ENCODE assay signal across 10 cellular contexts in genomic region chr19:55366790-55367189, GRCh38. TPM values are rescaled to one million over a fixed set of nuclear protein-coding genes. Genes with fewer than 3 reads are reported as not detected.
"Had no signal": no experiment of that assay in that cellular context is flagged by ENCODE, and none has a peak within 500 bp of the region (broad histone marks: within the 10 kb centered on the region; RNA-seq: fewer than 3 reads in every experiment).

No MANE protein-coding gene starts in this region.

- H3K4me3 ChIP-seq: GM23338, K562 had no signal

- FAIRE-seq: H1, H54, HepG2, K562 had no signal

- DNase-seq: H9, HCEC 1CT, KG1 had no signal

- H3K27ac ChIP-seq: HL-60 had no signal

- H3K27ac Mint-ChIP-seq: GM23338, H9 had no signal

- ATAC-seq: GM23338, HepG2, K562 had no signal

- H2AFZ ChIP-seq: GM23338 had no signal

- H3K9me3 Mint-ChIP-seq: GM23338 had no signal

- H3K4me2 ChIP-seq: GM23338 had no signal

RNA-seq across cellular contexts. Expression of gene IL11, which starts 3.5 kb away (rescaled TPM):
- total RNA-seq: K562 had no signal

RNA-seq across cellular contexts. Expression of gene GARIN5B, which starts 3.7 kb away (rescaled TPM):
- total RNA-seq: GM23338, H1, HepG2, HT1080, K562 had no signal
- polyA plus RNA-seq: GM23338, HepG2, K562 had no signal

RNA-seq across cellular contexts. Expression of gene TMEM190, which starts 9.8 kb away (rescaled TPM):
- total RNA-seq: GM23338, H1, HT1080, K562 had no signal
- polyA plus RNA-seq: K562 had no signal

RNA-seq across cellular contexts. Expression of gene COX6B2, which starts 12.3 kb away (rescaled TPM):
- total RNA-seq: HepG2, HT1080 had no signal

RNA-seq across cellular contexts. Expression of gene TMEM238, which starts 17.3 kb away (rescaled TPM):
- total RNA-seq: HepG2 had no signal
- polyA plus RNA-seq: HepG2 had no signal
